16 cellular contexts compared by ENCODE assay signal in genomic region chr2:207762146-207762545, GRCh38. TPM values are rescaled to one million over a fixed set of nuclear protein-coding genes. Genes with fewer than 3 reads are reported as not detected.
DNase-seq lines count a peak whose midpoint lies in the region; ATAC-seq and TF ChIP-seq lines count a peak whose summit lies in the region.
"Had no signal": no experiment of that assay in that cellular context is flagged by ENCODE, and none has a peak within 500 bp of the region (broad histone marks: within the 10 kb centered on the region; RNA-seq: fewer than 3 reads in every experiment).

No MANE protein-coding gene starts in this region.

- H4K20me1 ChIP-seq in GM23338 (replicated peaks; ENCODE audit: insufficient read depth), result peaks cover 48% of the 10 kb centered on the region

- H3K4me1 ChIP-seq in GM23338 (ENCODE audit: insufficient read depth) (peaks cover 48% of the 10 kb centered on the region), endodermal cell (ENCODE audit: control insufficient read depth, insufficient read depth, low read length) (no peaks in the 10 kb centered on the region)

- no peaks in the 10 kb centered on the region for H3K9me2 ChIP-seq in GM23338 (ENCODE audit: insufficient read depth)

- H3K36me3 ChIP-seq in GM23338 (ENCODE audit: insufficient read depth) (peaks cover 35% of the 10 kb centered on the region; the same call in 1 of the 2 replicates), endodermal cell (ENCODE audit: control insufficient read depth, insufficient read depth, low read length) (peaks cover 89% of the 10 kb centered on the region)

- H3K79me2 ChIP-seq in GM23338 (replicated peaks; ENCODE audit: insufficient read depth), result peaks cover 76% of the 10 kb centered on the region

- peaks cover 7% of the 10 kb centered on the region for H3K9me3 ChIP-seq in endodermal cell (ENCODE audit: control insufficient read depth, low read length)
- H3K9me3 ChIP-seq: Peyer's patch had no signal

- peaks cover under 1% of the 10 kb centered on the region; the same call in 2 of the 3 replicates for H3K9me3 Mint-ChIP-seq in GM23338
- H3K9me3 Mint-ChIP-seq in endodermal cell, result no peaks in the 10 kb centered on the region
- no peaks in the 10 kb centered on the region for H3K9me3 Mint-ChIP-seq in progenitor cell of endocrine pancreas (ENCODE audit: low read depth)
- H3K9me3 Mint-ChIP-seq in Calu3 (ENCODE audit: low read depth, unreplicated experiment), result no peaks in the 10 kb centered on the region
- H3K9me3 Mint-ChIP-seq: CD4-positive, CD25-positive, alpha-beta regulatory T cell had no signal

- no peak overlapping the region for H2AFZ ChIP-seq in GM23338

- H3K4me1 Mint-ChIP-seq in GM23338, result peaks cover 62% of the 10 kb centered on the region
- H3K4me1 Mint-ChIP-seq in endodermal cell, result peaks cover 32% of the 10 kb centered on the region
- H3K4me1 Mint-ChIP-seq in progenitor cell of endocrine pancreas (ENCODE audit: low read depth), result peaks cover 59% of the 10 kb centered on the region
- H3K4me1 Mint-ChIP-seq in Calu3 (ENCODE audit: low read depth, unreplicated experiment), result peaks cover 36% of the 10 kb centered on the region

- H3K36me3 Mint-ChIP-seq in GM23338 (ENCODE audit: low read depth) (peaks cover 43% of the 10 kb centered on the region), endodermal cell (ENCODE audit: low read depth) (peaks cover 81% of the 10 kb centered on the region), progenitor cell of endocrine pancreas (ENCODE audit: insufficient read depth) (peaks cover 64% of the 10 kb centered on the region), Calu3 (ENCODE audit: insufficient read depth, unreplicated experiment) (peaks cover 55% of the 10 kb centered on the region)
- H3K36me3 Mint-ChIP-seq: CD4-positive, CD25-positive, alpha-beta regulatory T cell had no signal

- ATAC-seq in GM23338 (no peak), SK-N-SH treated with all-trans-retinoic acid at 6 μM for 48 hours (peak; percentile 19; the same call in 1 of the 3 replicates)

- no peak for TF ChIP-seq CTCF in GM23338 (conservative IDR thresholded peaks at IDR 0.05; ENCODE audit: low read depth in 2 of 2)
- TF ChIP-seq CTCF in endodermal cell (conservative IDR thresholded peaks at IDR 0.05), result no peak
- TF ChIP-seq CTCF in progenitor cell of endocrine pancreas (IDR thresholded peaks at IDR 0.05; ENCODE audit: unreplicated experiment), result no peak
- no peak for TF ChIP-seq CTCF in Calu3 (IDR thresholded peaks at IDR 0.05; ENCODE audit: unreplicated experiment)

- H3F3A ChIP-seq in GM23338 (replicated peaks; ENCODE audit: low read depth), result peaks cover 22% of the 10 kb centered on the region

- no peak overlapping the region for H3K4me3 ChIP-seq in GM23338
- peak overlapping the region; percentile 95 for H3K4me3 ChIP-seq in endodermal cell (ENCODE audit: low read length)

- CTCF ChIA-PET in Calu3 (lab: Charles Lee), result no interaction called here

- H3K27me3 Mint-ChIP-seq in GM23338 (ENCODE audit: insufficient read depth, low read depth, poor library complexity), result peaks cover 8% of the 10 kb centered on the region
- H3K27me3 Mint-ChIP-seq in endodermal cell (ENCODE audit: insufficient read depth), result peaks cover 2% of the 10 kb centered on the region
- H3K27me3 Mint-ChIP-seq in progenitor cell of endocrine pancreas, result no peaks in the 10 kb centered on the region
- no peaks in the 10 kb centered on the region for H3K27me3 Mint-ChIP-seq in Calu3 (ENCODE audit: unreplicated experiment)

- peak overlapping the region; percentile 95 for H3K9ac ChIP-seq in endodermal cell (ENCODE audit: extremely low read depth, low read length, poor library complexity, severe bottlenecking)
- H3K9ac ChIP-seq: KMS-11 had no signal

- intact Hi-C loops in Calu3 (cut with micrococcal nuclease; ENCODE audit: unreplicated experiment), result no loop called here

- DNase-seq in GM23338 (ENCODE audit: low spot score), result no peak
- no peak for DNase-seq in endodermal cell
- no peak for DNase-seq in progenitor cell of endocrine pancreas (ENCODE audit: low spot score, unreplicated experiment)
- DNase-seq in NAMALWA (ENCODE audit: low spot score), result no peak
- DNase-seq in stimulated activated naive CD4-positive, alpha-beta T cell treated with Interleukin-2 at 50 U/mL for 16 hours (lab: John Stamatoyannopoulos, UW), result no peak
- DNase-seq in Calu3, result no peak
- DNase-seq: CD4-positive, CD25-positive, alpha-beta regulatory T cell; DMS153; GDM1; NCI-H1105; NCI-H146; NCI-H2029 treated with DMSO at 0.1 percent for 48 hours; NCI-H524 treated with DMSO at 0.1 percent for 48 hours; Peyer's patch had no signal

- no TSS peak for BruUV-seq in Calu3 (replicated peaks; lab: Mats Ljungman, UMichigan)

- 87 to 90% methylated on average over 5 to 8 of the region's 8 CpGs for WGBS in endodermal cell (ENCODE audit: insufficient coverage in 1 of 2, insufficient read length in 1 of 2), 2 experiments

- H3K4me3 Mint-ChIP-seq in GM23338 (no peak overlapping the region), endodermal cell (peak overlapping the region; percentile 97), progenitor cell of endocrine pancreas (ENCODE audit: low read depth) (peak overlapping the region; percentile 42), Calu3 (ENCODE audit: low read depth, unreplicated experiment) (no peak overlapping the region)
- H3K4me3 Mint-ChIP-seq: CD4-positive, CD25-positive, alpha-beta regulatory T cell had no signal

- H3K27ac ChIP-seq in GM23338 (ENCODE audit: low read depth) (0 out of 2 replicates have a peak overlapping the region, but pooled peaks have one; percentile 14), endodermal cell (ENCODE audit: low read depth, low read length) (no peak overlapping the region)
- H3K27ac ChIP-seq: KMS-11, Peyer's patch had no signal

- no peak overlapping the region for H3K27ac Mint-ChIP-seq in GM23338
- H3K27ac Mint-ChIP-seq in endodermal cell, result peak overlapping the region; percentile 88
- H3K27ac Mint-ChIP-seq in progenitor cell of endocrine pancreas, result no peak overlapping the region
- no peak overlapping the region for H3K27ac Mint-ChIP-seq in Calu3 (ENCODE audit: unreplicated experiment)
- H3K27ac Mint-ChIP-seq: CD4-positive, CD25-positive, alpha-beta regulatory T cell had no signal

- H3K27me3 ChIP-seq in GM23338 (ENCODE audit: insufficient read depth) (no peaks in the 10 kb centered on the region), endodermal cell (ENCODE audit: control insufficient read depth, insufficient read depth, low read length, poor library complexity, severe bottlenecking) (no peaks in the 10 kb centered on the region)
- H3K27me3 ChIP-seq: Peyer's patch had no signal

- peak overlapping the region; percentile 41 for H3K4me2 ChIP-seq in GM23338
- H3K4me2 ChIP-seq: KMS-11 had no signal

TF ChIP-seq in GM23338, 12 proteins besides CTCF, POLR2A, EP300 and RAD21:
- no peak for TF ChIP-seq STAT1 (IDR thresholded peaks at IDR 0.05; ENCODE audit: unreplicated experiment)
- TF ChIP-seq EZH2phosphoT487 (IDR thresholded peaks at IDR 0.05; ENCODE audit: unreplicated experiment), result no peak
- no peak for TF ChIP-seq ZNF331 (CRISPR knock-in tag; IDR thresholded peaks at IDR 0.05; ENCODE audit: low read depth)

TF ChIP-seq in SK-N-SH treated with all-trans-retinoic acid at 6 μM for 48 hours, 23 proteins besides CTCF, POLR2A, EP300 and RAD21 (continues in another document):
- TF ChIP-seq TOX (CRISPR knock-in tag; IDR thresholded peaks at IDR 0.05; ENCODE audit: borderline replicate concordance) (no peak), ZNF70 (CRISPR knock-in tag; IDR thresholded peaks at IDR 0.05) (no peak), RARB (CRISPR knock-in tag; IDR thresholded peaks at IDR 0.05) (no peak), ARNTL (CRISPR knock-in tag; IDR thresholded peaks at IDR 0.05; ENCODE audit: borderline replicate concordance, low read depth) (no peak), POU6F1 (CRISPR knock-in tag; IDR thresholded peaks at IDR 0.05; ENCODE audit: borderline replicate concordance, low read depth) (no peak), ZC3H10 (CRISPR knock-in tag; IDR thresholded peaks at IDR 0.05) (no peak)

RNA-seq across cellular contexts. Expression of gene FZD5, which starts 7.6 kb away (rescaled TPM):
- 80.5 and 94.8 TPM in 2 replicates for total RNA-seq in GM23338 (2014; rRNA removed; shearing (Covaris generic))
- polyA plus RNA-seq in GM23338 (2016; fragmentation: Nextera tagmentation; extraction: Ambion mirVana), result 28.1 and 32.3 TPM in 2 replicates
- total RNA-seq in endodermal cell (1,000 to 10,000 TPM; 1,055 to 1,188 TPM), progenitor cell of endocrine pancreas (238 and 247 TPM in 2 replicates), Calu3 (2022) (20.4 and 22.2 TPM in 2 replicates)
- 95.5 TPM for polyA plus RNA-seq in endodermal cell (2013, experiment 1 of 2)
- polyA plus RNA-seq in endodermal cell (2013, experiment 2 of 2), result 122 TPM

RNA-seq across cellular contexts. Expression of gene CCNYL1, which starts 50.7 kb away (rescaled TPM):
- 32.1 and 35.1 TPM in 2 replicates for total RNA-seq in GM23338 (2014; rRNA removed; shearing (Covaris generic))
- polyA plus RNA-seq in GM23338 (2016; fragmentation: Nextera tagmentation; extraction: Ambion mirVana), result 19.6 and 20.8 TPM in 2 replicates
- total RNA-seq in endodermal cell (10 to 100 TPM; 19.8 to 22.4 TPM), progenitor cell of endocrine pancreas (18.8 and 25.4 TPM in 2 replicates), Calu3 (2022) (13.7 and 16.3 TPM in 2 replicates)
- 26.6 TPM for polyA plus RNA-seq in endodermal cell (2013, experiment 1 of 2)
- 31.3 TPM for polyA plus RNA-seq in endodermal cell (2013, experiment 2 of 2)

Comparison
In these comparisons a context has a peak if more than half of its experiments do, and no peak if none do; other contexts are left out.
1. H3K4me3 Mint-ChIP-seq: peak in endodermal cell (single experiment) and progenitor cell of endocrine pancreas (single experiment); none in GM23338 (single experiment) and Calu3 (single experiment).